ENCODE assay signal across 16 cellular contexts in the genomic region with DNA sequence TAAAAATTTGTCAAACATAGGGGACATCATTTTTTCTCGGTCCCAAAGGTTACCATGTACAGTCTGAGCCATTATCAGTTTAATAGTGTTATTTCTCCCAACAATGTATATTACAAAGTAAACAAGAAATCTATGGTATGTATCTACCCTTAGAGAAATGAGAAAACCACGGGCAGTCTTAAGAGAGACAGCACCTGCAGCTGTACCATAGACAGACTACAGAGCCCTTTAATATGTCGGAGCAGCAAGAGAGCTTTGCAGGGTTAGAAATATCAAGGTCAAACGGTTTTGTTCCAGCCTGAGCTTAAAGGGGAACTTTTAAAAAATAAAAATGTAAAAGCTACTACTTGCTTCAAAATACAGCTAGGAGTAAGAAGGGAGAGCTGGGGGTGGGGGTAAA.
"Had no signal": no experiment of that assay in that cellular context is flagged by ENCODE, and none has a peak within 500 bp of the region (broad histone marks: within the 10 kb centered on the region; RNA-seq: fewer than 3 reads in every experiment).

No MANE protein-coding gene starts in this region.

- H3K9me3 ChIP-seq: esophagus squamous epithelium, left lung, right atrium auricular region, upper lobe of right lung had no signal

- H3K27me3 Mint-ChIP-seq: activated CD8-positive, alpha-beta T cell treated with anti-CD3 and anti-CD28 coated beads for 36 hours; progenitor cell of endocrine pancreas had no signal

- DNase-seq: activated CD4-positive, alpha-beta T cell treated with anti-CD3 and anti-CD28 coated beads for 1 hour; activated CD8-positive, alpha-beta T cell treated with anti-CD3 and anti-CD28 coated beads for 36 hours; activated naive CD4-positive, alpha-beta T cell; esophagus squamous epithelium; hippocampal formation; kidney; stimulated activated CD4-positive, alpha-beta T cell treated with anti-CD3 and anti-CD28 coated beads, Interleukin-2, amount 100 ng/mL, for 48 hours; stimulated activated naive CD8-positive, alpha-beta T cell treated with anti-CD3 and anti-CD28 coated beads, Interleukin-15, Interleukin-2, amounts not matched to agents 100 U/mL and 50 U/mL, for 24 hours; T-helper 1 cell; upper lobe of right lung had no signal

- H3K4me3 ChIP-seq: esophagus squamous epithelium, left lung, right atrium auricular region, upper lobe of right lung had no signal

- H3K27ac Mint-ChIP-seq: activated CD8-positive, alpha-beta T cell treated with anti-CD3 and anti-CD28 coated beads for 36 hours; nephron had no signal

- H3K9me3 Mint-ChIP-seq: activated CD8-positive, alpha-beta T cell treated with anti-CD3 and anti-CD28 coated beads for 36 hours; nephron had no signal

- H3K27ac ChIP-seq: esophagus squamous epithelium, left lung, right atrium auricular region, upper lobe of right lung had no signal

- ATAC-seq: left lung, SK-N-SH treated with all-trans-retinoic acid at 6 μM for 48 hours, upper lobe of right lung had no signal

- H3K36me3 ChIP-seq: esophagus squamous epithelium, left lung, right atrium auricular region, upper lobe of right lung had no signal

- H3K27me3 ChIP-seq: esophagus squamous epithelium, left lung, right atrium auricular region, upper lobe of right lung had no signal

- H3K4me3 Mint-ChIP-seq: activated CD8-positive, alpha-beta T cell treated with anti-CD3 and anti-CD28 coated beads for 36 hours; activated T-helper 1 cell treated with anti-CD3 and anti-CD28 coated beads, Interleukin-12 subunit alpha, Interleukin-12 subunit beta, Interleukin-2, Interleukin-4 antibody, amounts not matched to agents 30 ng/mL and 10 ng/mL and 1 ng/mL, durations not matched to agents 14 hours and 24 hours and 36 hours; nephron had no signal

- H3K4me1 ChIP-seq: right atrium auricular region had no signal
